9 cellular contexts compared by ENCODE assay signal in the genomic region with DNA sequence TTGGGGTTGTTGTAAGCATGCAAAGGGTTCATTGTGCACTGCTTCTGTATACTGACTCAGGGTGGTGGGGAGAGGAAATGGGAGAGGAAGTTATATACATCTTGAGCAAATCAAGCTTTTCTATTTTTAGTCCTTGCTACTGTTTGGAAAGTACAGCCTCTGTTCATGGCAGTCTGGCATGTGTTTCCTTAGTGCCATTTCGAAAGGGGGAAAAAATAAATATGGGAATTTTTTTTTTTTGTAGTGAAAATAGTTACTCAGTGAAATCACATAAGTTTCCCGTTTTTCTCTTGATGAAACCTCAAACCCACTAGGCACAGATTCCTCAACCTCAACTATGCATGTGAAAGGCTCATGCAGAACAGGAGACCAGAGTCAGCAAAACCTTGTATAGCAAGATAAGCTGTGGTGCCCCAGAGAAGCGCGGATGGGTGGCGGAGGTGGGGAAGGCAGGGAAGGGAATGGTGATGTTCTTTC.
DNase-seq lines count a peak whose midpoint lies in the region; ATAC-seq and TF ChIP-seq lines count a peak whose summit lies in the region.
"Had no signal": no experiment of that assay in that cellular context is flagged by ENCODE, and none has a peak within 500 bp of the region (broad histone marks: within the 10 kb centered on the region; RNA-seq: fewer than 3 reads in every experiment).

No MANE protein-coding gene starts in this region.

- H3K4me1 ChIP-seq in subcutaneous abdominal adipose tissue (ENCODE audit: control insufficient read depth in 5 of 5, insufficient read depth in 5 of 5, low read length in 5 of 5) = peaks cover 0 to 18% (median 11%) of the 10 kb centered on the region in 5 donors
- H3K4me1 ChIP-seq in endodermal cell (ENCODE audit: control insufficient read depth, insufficient read depth, low read length) = no peaks in the 10 kb centered on the region

- intact Hi-C loops in activated naive CD4-positive, alpha-beta T cell treated with anti-CD3 and anti-CD28 coated beads for 36 hours (cut with micrococcal nuclease) = loop anchor here (1.0 kb wide), 1 partner anchor 9 kb away; no protein-coding TSS in a partner anchor

- no peaks in the 10 kb centered on the region for H3K4me1 Mint-ChIP-seq in endodermal cell
- peaks cover 9% of the 10 kb centered on the region for H3K4me1 Mint-ChIP-seq in activated naive CD4-positive, alpha-beta T cell treated with anti-CD3 and anti-CD28 coated beads for 36 hours (ENCODE audit: low read depth)

- H3K27me3 Mint-ChIP-seq in endodermal cell (ENCODE audit: insufficient read depth) = no peaks in the 10 kb centered on the region
- H3K27me3 Mint-ChIP-seq in activated naive CD4-positive, alpha-beta T cell treated with anti-CD3 and anti-CD28 coated beads for 36 hours (ENCODE audit: low read depth) = no peaks in the 10 kb centered on the region

- in situ Hi-C loops in KBM-7 (cut with MboI; ENCODE audit: low pct_unique_long_range_greater_than_20kb, low sequenced_read_pairs) = no loop called here

- H3K9me3 ChIP-seq in subcutaneous abdominal adipose tissue (ENCODE audit: control insufficient read depth in 5 of 5, low read length in 5 of 5) (peaks cover 5 to 14% (median 9%) of the 10 kb centered on the region in 5 donors), endodermal cell (ENCODE audit: control insufficient read depth, low read length) (peaks cover 6% of the 10 kb centered on the region)

- H3K27me3 ChIP-seq in subcutaneous abdominal adipose tissue (ENCODE audit: control insufficient read depth in 5 of 5, insufficient read depth in 4 of 5, low read length in 5 of 5) (no peaks in the 10 kb centered on the region), endodermal cell (ENCODE audit: control insufficient read depth, insufficient read depth, low read length, poor library complexity, severe bottlenecking) (no peaks in the 10 kb centered on the region)

- no peak overlapping the region for H3K27ac Mint-ChIP-seq in endodermal cell
- no peak overlapping the region for H3K27ac Mint-ChIP-seq in activated naive CD4-positive, alpha-beta T cell treated with anti-CD3 and anti-CD28 coated beads for 36 hours

- TF ChIP-seq CTCF in endodermal cell (conservative IDR thresholded peaks at IDR 0.05) = no peak

- H3K4me3 Mint-ChIP-seq in endodermal cell = no peak overlapping the region
- H3K4me3 Mint-ChIP-seq in activated naive CD4-positive, alpha-beta T cell treated with anti-CD3 and anti-CD28 coated beads for 36 hours = no peak overlapping the region

- peaks cover 9% of the 10 kb centered on the region for H3K36me3 Mint-ChIP-seq in endodermal cell (ENCODE audit: low read depth)
- H3K36me3 Mint-ChIP-seq in activated naive CD4-positive, alpha-beta T cell treated with anti-CD3 and anti-CD28 coated beads for 36 hours (ENCODE audit: low read depth) = peaks cover 19% of the 10 kb centered on the region

- CTCF ChIA-PET in activated naive CD4-positive, alpha-beta T cell treated with anti-CD3 and anti-CD28 coated beads for 36 hours (lab: Charles Lee) = no interaction called here

- H3K27ac ChIP-seq in subcutaneous abdominal adipose tissue (ENCODE audit: low read depth, low read length) = peak overlapping the region; percentile 57
- no peak overlapping the region for H3K27ac ChIP-seq in endodermal cell (ENCODE audit: low read depth, low read length)

- H3K9me3 Mint-ChIP-seq in endodermal cell = peaks cover 13% of the 10 kb centered on the region
- H3K9me3 Mint-ChIP-seq in activated naive CD4-positive, alpha-beta T cell treated with anti-CD3 and anti-CD28 coated beads for 36 hours = peaks cover 18% of the 10 kb centered on the region

- H3K36me3 ChIP-seq in subcutaneous abdominal adipose tissue (ENCODE audit: control insufficient read depth in 5 of 5, insufficient read depth in 5 of 5, low read length in 5 of 5) = no peaks in the 10 kb centered on the region
- peaks cover 18% of the 10 kb centered on the region for H3K36me3 ChIP-seq in endodermal cell (ENCODE audit: control insufficient read depth, insufficient read depth, low read length)

- H3K9ac ChIP-seq in subcutaneous abdominal adipose tissue (ENCODE audit: low read length in 5 of 5) (peak overlapping the region in 2 of 5 donors; percentile 63 to 73), endodermal cell (ENCODE audit: extremely low read depth, low read length, poor library complexity, severe bottlenecking) (no peak overlapping the region)

- no peak for ATAC-seq in HG03460 (IDR thresholded peaks at IDR 0.05; ENCODE audit: unreplicated experiment)

- H3K4me3 ChIP-seq in subcutaneous abdominal adipose tissue (ENCODE audit: low read depth in 1 of 5, low read length in 5 of 5) = peak overlapping the region in 2 of 5 donors; percentile 25 to 35
- H3K4me3 ChIP-seq in endodermal cell (ENCODE audit: low read length) = no peak overlapping the region

- 85% methylated on average over 5 of the region's 5 CpGs; no CpG with 5 or more reads in 1 of the 2 experiments for WGBS in endodermal cell (ENCODE audit: insufficient coverage in 1 of 2, insufficient read length in 1 of 2), 2 experiments

- DNase-seq in KBM-7 = peak; percentile 72
- DNase-seq in anterior cingulate cortex (lab: John Stamatoyannopoulos, UW) = peak in 33 of 58 donors; percentile 1 to 54 (median 10)
- peak; percentile 24 for DNase-seq in iPS-NIHi11 (ENCODE audit: low spot score)
- no peak for DNase-seq in endodermal cell
- DNase-seq in activated naive CD4-positive, alpha-beta T cell treated with anti-CD3 and anti-CD28 coated beads for 36 hours = no peak
- DNase-seq in stimulated activated CD4-positive, alpha-beta T cell treated with anti-CD3 and anti-CD28 coated beads, Interleukin-4, amount 100 ng/mL, for 4 hours = no peak
- DNase-seq: retina had no signal

Comparison
In these comparisons a context has a peak if more than half of its experiments do, and no peak if none do; other contexts are left out.
1. DNase-seq: peak in KBM-7 (single experiment), anterior cingulate cortex (33 of 58) and iPS-NIHi11 (single experiment); none in endodermal cell (single experiment), activated naive CD4-positive, alpha-beta T cell treated with anti-CD3 and anti-CD28 coated beads for 36 hours (single experiment) and stimulated activated CD4-positive, alpha-beta T cell treated with anti-CD3 and anti-CD28 coated beads, Interleukin-4, amount 100 ng/mL, for 4 hours (0 of 2).